ENCODE assay signal across 13 cellular contexts in genomic region chr5:134018154-134018985, GRCh38. TPM values are rescaled to one million over a fixed set of nuclear protein-coding genes. Genes with fewer than 3 reads are reported as not detected.
DNase-seq lines count a peak whose midpoint lies in the region; ATAC-seq and TF ChIP-seq lines count a peak whose summit lies in the region.
"Had no signal": no experiment of that assay in that cellular context is flagged by ENCODE, and none has a peak within 500 bp of the region (broad histone marks: within the 10 kb centered on the region; RNA-seq: fewer than 3 reads in every experiment).

No MANE protein-coding gene starts in this region.

- no peaks in the 10 kb centered on the region for H3K4me1 Mint-ChIP-seq in activated T-helper 17 cell treated with anti-CD3 and anti-CD28 coated beads, Interleukin-2, amount 50 U/mL, for 72 hours
- H3K4me1 Mint-ChIP-seq in CD8-positive, alpha-beta T cell (ENCODE audit: low read depth): no peaks in the 10 kb centered on the region

- CTCF ChIA-PET in HEK293 (lab: Yijun Ruan, JAX): interaction anchor here (1.2 to 1.6 kb wide), 2 partner anchors 8 to 122 kb away, joined by 4 to 5 read pairs; no protein-coding TSS in a partner anchor
- CTCF ChIA-PET in CD8-positive, alpha-beta T cell (lab: Charles Lee): interaction anchor here (1.1 to 1.7 kb wide), 4 partner anchors 10 to 135 kb away, joined by 3 to 5 read pairs (median 3); no protein-coding TSS in a partner anchor

- H3K4me3 Mint-ChIP-seq in activated T-helper 17 cell treated with anti-CD3 and anti-CD28 coated beads, Interleukin-2, amount 50 U/mL, for 72 hours: no peak overlapping the region
- no peak overlapping the region for H3K4me3 Mint-ChIP-seq in CD8-positive, alpha-beta T cell
- H3K4me3 Mint-ChIP-seq: activated naive CD8-positive, alpha-beta T cell treated with anti-CD3 and anti-CD28 coated beads for 36 hours; nephron progenitor cell had no signal

- TF ChIP-seq POLR2A in heart left ventricle (IDR thresholded peaks at IDR 0.05) (no peak), lower leg skin (IDR thresholded peaks at IDR 0.05) (no peak)

- no peaks in the 10 kb centered on the region for H3K27me3 ChIP-seq in SJSA1 (replicated peaks)
- H3K27me3 ChIP-seq in heart left ventricle: peaks cover 0 to 5% (median 0%) of the 10 kb centered on the region in 9 donors
- no peaks in the 10 kb centered on the region for H3K27me3 ChIP-seq in CD8-positive, alpha-beta T cell (ENCODE audit: insufficient read depth, low read length)
- H3K27me3 ChIP-seq: thyroid gland had no signal

- WGBS in heart left ventricle, 4 donors: 47 to 52% (median 50%) methylated on average over 9 of the region's 9 CpGs
- WGBS in lower leg skin, 2 donors: 65 to 69% methylated on average over 9 of the region's 9 CpGs

- peak; percentile 27 to 63 (median 58) for ATAC-seq in heart left ventricle
- no peak for ATAC-seq in activated T-helper 17 cell treated with anti-CD3 and anti-CD28 coated beads, Interleukin-2, amount 50 U/mL, for 72 hours (replicated peaks)
- no peak for ATAC-seq in CD8-positive, alpha-beta T cell
- ATAC-seq in GM19351 (IDR thresholded peaks at IDR 0.05; ENCODE audit: unreplicated experiment): no peak

- DNase-seq in SJSA1 (ENCODE audit: low read depth in 1 of 2, low spot score in 2 of 2) (peak; percentile 69 to 70), heart left ventricle (no peak), renal cortical epithelial cell (ENCODE audit: low read depth) (peak; percentile 69), lower leg skin (ENCODE audit: low spot score in 2 of 2) (no peak)
- no peak for DNase-seq in CD8-positive, alpha-beta T cell
- DNase-seq: activated naive CD8-positive, alpha-beta T cell treated with anti-CD3 and anti-CD28 coated beads for 36 hours; nephron progenitor cell; RPMI8226; thyroid gland had no signal

- H3K27me3 Mint-ChIP-seq in activated T-helper 17 cell treated with anti-CD3 and anti-CD28 coated beads, Interleukin-2, amount 50 U/mL, for 72 hours: peaks cover 1% of the 10 kb centered on the region
- H3K27me3 Mint-ChIP-seq in CD8-positive, alpha-beta T cell (ENCODE audit: low read depth): no peaks in the 10 kb centered on the region
- H3K27me3 Mint-ChIP-seq: activated naive CD8-positive, alpha-beta T cell treated with anti-CD3 and anti-CD28 coated beads for 36 hours had no signal

- H3K27ac ChIP-seq in HEK293 (ENCODE audit: extremely low read depth, low read depth, low read length) (no peak overlapping the region), SJSA1 (no peak overlapping the region), heart left ventricle (peak overlapping the region in 11 of 12 donors; percentile 22 to 72 (median 57))
- no peak overlapping the region for H3K27ac ChIP-seq in CD8-positive, alpha-beta T cell (ENCODE audit: low read depth, low read length)
- H3K27ac ChIP-seq: thyroid gland had no signal

- H3K4me3 ChIP-seq in HEK293 (ENCODE audit: low read depth, low read length) (no peak overlapping the region), SJSA1 (no peak overlapping the region), heart left ventricle (no peak overlapping the region), lower leg skin (ENCODE audit: low read depth, poor library complexity, severe bottlenecking) (no peak overlapping the region)
- H3K4me3 ChIP-seq in CD8-positive, alpha-beta T cell (ENCODE audit: low read depth, low read length): no peak overlapping the region
- H3K4me3 ChIP-seq: skin epidermis, thyroid gland had no signal

- no peaks in the 10 kb centered on the region for H3K36me3 Mint-ChIP-seq in activated T-helper 17 cell treated with anti-CD3 and anti-CD28 coated beads, Interleukin-2, amount 50 U/mL, for 72 hours (ENCODE audit: low read depth)
- no peaks in the 10 kb centered on the region for H3K36me3 Mint-ChIP-seq in CD8-positive, alpha-beta T cell
- H3K36me3 Mint-ChIP-seq: activated naive CD8-positive, alpha-beta T cell treated with anti-CD3 and anti-CD28 coated beads for 36 hours had no signal

- intact Hi-C loops in heart left ventricle (cut with DNase I) (no loop called here), lower leg skin (cut with DNase I; ENCODE audit: low total_unique reads) (no loop called here)
- intact Hi-C loops in CD8-positive, alpha-beta T cell (cut with DNase I, micrococcal nuclease): no loop called here

- POLR2A ChIA-PET in HEK293 (lab: Yijun Ruan, JAX): interaction anchor here (2.2 kb wide), 1 partner anchor 14 kb away, joined by 8 read pairs; the partner anchor contains the start of gene VDAC1
- POLR2A ChIA-PET in CD8-positive, alpha-beta T cell (lab: Charles Lee): interaction anchor here (1.1 kb wide), 1 partner anchor 13 kb away, joined by 3 read pairs; the partner anchor contains the start of gene VDAC1

- TF ChIP-seq CTCF in HEK293 (tag by site-specific recombination; IDR thresholded peaks at IDR 0.05) (no peak), heart left ventricle (IDR thresholded peaks at IDR 0.05) (no peak), lower leg skin (IDR thresholded peaks at IDR 0.05) (no peak)
- TF ChIP-seq CTCF in CD8-positive, alpha-beta T cell (IDR thresholded peaks at IDR 0.05): no peak

- no peak overlapping the region for H3K27ac Mint-ChIP-seq in activated T-helper 17 cell treated with anti-CD3 and anti-CD28 coated beads, Interleukin-2, amount 50 U/mL, for 72 hours
- H3K27ac Mint-ChIP-seq in CD8-positive, alpha-beta T cell: no peak overlapping the region
- H3K27ac Mint-ChIP-seq: activated naive CD8-positive, alpha-beta T cell treated with anti-CD3 and anti-CD28 coated beads for 36 hours; nephron progenitor cell had no signal

- no peaks in the 10 kb centered on the region for H3K9me3 Mint-ChIP-seq in activated T-helper 17 cell treated with anti-CD3 and anti-CD28 coated beads, Interleukin-2, amount 50 U/mL, for 72 hours
- no peaks in the 10 kb centered on the region for H3K9me3 Mint-ChIP-seq in CD8-positive, alpha-beta T cell
- H3K9me3 Mint-ChIP-seq: activated naive CD8-positive, alpha-beta T cell treated with anti-CD3 and anti-CD28 coated beads for 36 hours had no signal

- no peaks in the 10 kb centered on the region for H3K36me3 ChIP-seq in HEK293 (ENCODE audit: control insufficient read depth in 2 of 2, insufficient read depth in 1 of 2, low read length in 2 of 2)
- no peaks in the 10 kb centered on the region for H3K36me3 ChIP-seq in SJSA1
- H3K36me3 ChIP-seq in heart left ventricle: no peaks in the 10 kb centered on the region
- no peaks in the 10 kb centered on the region for H3K36me3 ChIP-seq in CD8-positive, alpha-beta T cell (ENCODE audit: insufficient read depth, low read length)
- H3K36me3 ChIP-seq: thyroid gland had no signal

- H3K4me1 ChIP-seq in HEK293 (ENCODE audit: control insufficient read depth, insufficient read depth, low read length): no peaks in the 10 kb centered on the region
- H3K4me1 ChIP-seq in SJSA1 (replicated peaks): peaks cover 20% of the 10 kb centered on the region
- H3K4me1 ChIP-seq in heart left ventricle: peaks cover 0 to 31% (median 2%) of the 10 kb centered on the region in 12 donors
- no peaks in the 10 kb centered on the region for H3K4me1 ChIP-seq in CD8-positive, alpha-beta T cell (ENCODE audit: insufficient read depth, low read length)
- H3K4me1 ChIP-seq: thyroid gland had no signal

- H3K9me3 ChIP-seq in HEK293 (ENCODE audit: control insufficient read depth, insufficient read depth, low read depth, low read length): no peaks in the 10 kb centered on the region
- no peaks in the 10 kb centered on the region for H3K9me3 ChIP-seq in SJSA1 (replicated peaks)
- H3K9me3 ChIP-seq in heart left ventricle: no peaks in the 10 kb centered on the region
- H3K9me3 ChIP-seq in CD8-positive, alpha-beta T cell (ENCODE audit: low read length): no peaks in the 10 kb centered on the region
- H3K9me3 ChIP-seq: thyroid gland had no signal

TF ChIP-seq in HEK293, 187 proteins besides CTCF, POLR2A, EP300 and RAD21:
- TF ChIP-seq GLIS2 (tag by site-specific recombination; IDR thresholded peaks at IDR 0.05) (no peak), ZNF560 (tag by site-specific recombination; IDR thresholded peaks at IDR 0.05; ENCODE audit: borderline replicate concordance) (no peak), ATF2 (tag by site-specific recombination; IDR thresholded peaks at IDR 0.05; ENCODE audit: low read depth) (no peak), SCRT2 (tag by site-specific recombination; IDR thresholded peaks at IDR 0.05) (no peak), ZNF335 (tag by site-specific recombination; conservative IDR thresholded peaks at IDR 0.05) (peak; percentile 43; the same call in 1 of the 2 replicates), ZNF221 (tag by site-specific recombination; IDR thresholded peaks at IDR 0.05; ENCODE audit: borderline replicate concordance) (no peak), ZNF747 (tag by site-specific recombination; IDR thresholded peaks at IDR 0.05) (no peak)

RNA-seq across cellular contexts. Expression of gene VDAC1, which starts 13.6 kb away (rescaled TPM):
- total RNA-seq in SJSA1 (2014; rRNA removed; shearing (Covaris generic)): 369 and 432 TPM in 2 replicates
- total RNA-seq in heart left ventricle (100 to 1,000 TPM; 379 to 596 (median 548) TPM), renal cortical epithelial cell (517 and 628 TPM in 2 replicates), lower leg skin (100 to 1,000 TPM; 113 to 159 (median 145) TPM)
- 100 to 1,000 TPM; 421 to 430 TPM for polyA plus RNA-seq in heart left ventricle
- total RNA-seq in activated T-helper 17 cell treated with anti-CD3 and anti-CD28 coated beads, Interleukin-2, amount 50 U/mL, for 72 hours: 100 to 1,000 TPM; 334 to 423 TPM
- 10 to 100 TPM; 68.1 to 71.1 TPM for total RNA-seq in CD8-positive, alpha-beta T cell

RNA-seq across cellular contexts. Expression of gene C5orf15, which starts 49.9 kb away (rescaled TPM):
- total RNA-seq in SJSA1 (2014; rRNA removed; shearing (Covaris generic)): 137 and 198 TPM in 2 replicates
- total RNA-seq in heart left ventricle (10 to 100 TPM; 30.9 to 68.6 (median 37.1) TPM), renal cortical epithelial cell (124 and 165 TPM in 2 replicates), lower leg skin (10 to 100 TPM; 26.0 to 64.8 (median 35.4) TPM)
- polyA plus RNA-seq in heart left ventricle: 10 to 100 TPM; 15.8 to 35.8 TPM
- 10 to 100 TPM; 17.9 to 36.8 TPM for total RNA-seq in activated T-helper 17 cell treated with anti-CD3 and anti-CD28 coated beads, Interleukin-2, amount 50 U/mL, for 72 hours
- 10 to 100 TPM; 12.4 to 13.0 TPM for total RNA-seq in CD8-positive, alpha-beta T cell

Comparison
In these comparisons a context has a peak if more than half of its experiments do, and no peak if none do; other contexts are left out.
1. H3K27ac ChIP-seq: peak in heart left ventricle (11 of 12); none in HEK293 (single experiment), SJSA1 (single experiment) and CD8-positive, alpha-beta T cell (single experiment).
2. DNase-seq: peak in SJSA1 (2 of 2) and renal cortical epithelial cell (single experiment); none in heart left ventricle (0 of 5), CD8-positive, alpha-beta T cell (0 of 7) and lower leg skin (0 of 2).
3. ATAC-seq: peak in heart left ventricle (4 of 4); none in activated T-helper 17 cell treated with anti-CD3 and anti-CD28 coated beads, Interleukin-2, amount 50 U/mL, for 72 hours (single experiment), CD8-positive, alpha-beta T cell (single experiment) and GM19351 (single experiment).